15 cellular contexts compared by ENCODE assay signal in genomic region chr12:97404093-97404492, GRCh38. TPM values are rescaled to one million over a fixed set of nuclear protein-coding genes. Genes with fewer than 3 reads are reported as not detected.
DNase-seq lines count a peak whose midpoint lies in the region; ATAC-seq and TF ChIP-seq lines count a peak whose summit lies in the region.
"Had no signal": no experiment of that assay in that cellular context is flagged by ENCODE, and none has a peak within 500 bp of the region (broad histone marks: within the 10 kb centered on the region; RNA-seq: fewer than 3 reads in every experiment).

No MANE protein-coding gene starts in this region.

- no peak overlapping the region for H3K4me3 ChIP-seq in esophagus muscularis mucosa
- H3K4me3 ChIP-seq: breast epithelium, hepatocyte, mucosa of descending colon, ovary, skin epidermis had no signal

- no peaks in the 10 kb centered on the region for H3K4me1 ChIP-seq in esophagus muscularis mucosa
- H3K4me1 ChIP-seq: breast epithelium had no signal

- no peaks in the 10 kb centered on the region for H3K9me3 ChIP-seq in esophagus muscularis mucosa
- H3K9me3 ChIP-seq: breast epithelium, mucosa of descending colon, ovary had no signal

- TF ChIP-seq CTCF in esophagus muscularis mucosa (IDR thresholded peaks at IDR 0.05), result no peak

- peak; percentile 12 for DNase-seq in esophagus muscularis mucosa (ENCODE audit: extremely low spot score)
- DNase-seq in DMS153 (lab: John Stamatoyannopoulos, UW), result no peak
- no peak for DNase-seq in NCI-H2196 treated with DMSO at 0.1 percent for 48 hours (lab: John Stamatoyannopoulos, UW; ENCODE audit: unreplicated experiment)
- DNase-seq in activated gamma-delta T cell (lab: John Stamatoyannopoulos, UW), result no peak
- DNase-seq: GF-D8, ovary had no signal

- no peak for TF ChIP-seq EP300 in esophagus muscularis mucosa (IDR thresholded peaks at IDR 0.05)

- H3K36me3 ChIP-seq in esophagus muscularis mucosa, result no peaks in the 10 kb centered on the region
- H3K36me3 ChIP-seq: breast epithelium, ovary had no signal

- intact Hi-C loops in esophagus muscularis mucosa (cut with DNase I), result no loop called here

- 56% methylated on average over 1 of the region's 1 CpG for WGBS in esophagus muscularis mucosa

- no peak for TF ChIP-seq POLR2A in esophagus muscularis mucosa (IDR thresholded peaks at IDR 0.05; ENCODE audit: low read depth)

- peak; percentile 13 for ATAC-seq in GM18870 (IDR thresholded peaks at IDR 0.05; ENCODE audit: unreplicated experiment)
- ATAC-seq in GM21515 (IDR thresholded peaks at IDR 0.05; ENCODE audit: unreplicated experiment), result peak; percentile 55
- ATAC-seq in HG02981 (IDR thresholded peaks at IDR 0.05; ENCODE audit: unreplicated experiment), result peak; percentile 43
- ATAC-seq: activated CD4-positive, alpha-beta T cell treated with anti-CD3 and anti-CD28 coated beads for 36 hours had no signal

- no peaks in the 10 kb centered on the region for H3K27me3 ChIP-seq in esophagus muscularis mucosa
- H3K27me3 ChIP-seq: breast epithelium, hepatocyte, ovary had no signal

- H3K27ac ChIP-seq in esophagus muscularis mucosa (replicated peaks in 1 of 4), result no peak overlapping the region
- H3K27ac ChIP-seq: breast epithelium, hepatocyte, ovary, skin epidermis had no signal

RNA-seq across cellular contexts. Expression of gene RMST, which starts 58.5 kb away (rescaled TPM):
- total RNA-seq in esophagus muscularis mucosa, result 10 to 100 TPM in 1 of 4 donors, 1 to 10 TPM in 3; 4.8 to 24.9 (median 5.4) TPM
- total RNA-seq: activated CD4-positive, alpha-beta T cell treated with anti-CD3 and anti-CD28 coated beads for 36 hours; T-helper 2 cell treated with Interferon-gamma antibody and Interleukin-4, amounts not matched to agents 100 ng/mL and 5 ng/mL, for 36 hours had no signal
